ENCODE assay signal across 38 cellular contexts in genomic region chr11:123291201-123291869, GRCh38.
"Had no signal": no experiment of that assay in that cellular context is flagged by ENCODE, and none has a peak within 500 bp of the region (broad histone marks: within the 10 kb centered on the region; RNA-seq: fewer than 3 reads in every experiment).

No MANE protein-coding gene starts in this region.

- H3K4me1 Mint-ChIP-seq: activated naive CD4-positive, alpha-beta T cell treated with anti-CD3 and anti-CD28 coated beads, Interleukin-2, amount 10 ng/mL, durations not matched to agents 7 days and 5 days; activated naive CD4-positive, alpha-beta T cell treated with anti-CD3 and anti-CD28 coated beads, Interleukin-2, amount 50 U/mL, for 24 hours; activated naive CD8-positive, alpha-beta T cell treated with anti-CD3 and anti-CD28 coated beads for 36 hours; activated naive CD8-positive, alpha-beta T cell treated with anti-CD3 and anti-CD28 coated beads, Interleukin-2, amount 10 ng/mL, durations not matched to agents 7 days and 5 days; activated naive CD8-positive, alpha-beta T cell treated with anti-CD3 and anti-CD28 coated beads, Interleukin-2, amount 50 U/mL, for 24 hours; activated T-helper 17 cell treated with anti-CD3 and anti-CD28 coated beads, Interleukin-2, amount 50 U/mL, for 72 hours; brain; central memory CD8-positive, alpha-beta T cell had no signal

- H3K9me3 Mint-ChIP-seq: activated naive CD4-positive, alpha-beta T cell treated with anti-CD3 and anti-CD28 coated beads, Interleukin-2, amount 50 U/mL, for 24 hours; activated naive CD4-positive, alpha-beta T cell treated with anti-CD3 and anti-CD28 coated beads, Interleukin-2, amount 50 U/mL, for 72 hours; activated naive CD8-positive, alpha-beta T cell treated with anti-CD3 and anti-CD28 coated beads for 36 hours; activated naive CD8-positive, alpha-beta T cell treated with anti-CD3 and anti-CD28 coated beads, Interleukin-2, amount 50 U/mL, for 24 hours; activated T-cell treated with anti-CD3 and anti-CD28 coated beads, Interleukin-2, amount 50 U/mL, for 24 hours; activated T-cell treated with anti-CD3 and anti-CD28 coated beads, Interleukin-2, amount 50 U/mL, for 4 hours; activated T-cell treated with anti-CD3 and anti-CD28 coated beads, Interleukin-2, amount 50 U/mL, for 72 hours; activated T-helper 1 cell treated with anti-CD3 and anti-CD28 coated beads, Interleukin-12 subunit alpha, Interleukin-12 subunit beta, Interleukin-2, Interleukin-4 antibody, amounts not matched to agents 30 ng/mL and 10 ng/mL and 1 ng/mL, durations not matched to agents 14 hours and 24 hours and 36 hours; activated T-helper 17 cell treated with anti-CD3 and anti-CD28 coated beads, Interleukin-2, amount 50 U/mL, for 72 hours; activated T-helper 2 cell treated with anti-CD3 and anti-CD28 coated beads, Interferon-gamma antibody, Interleukin-2, Interleukin-4, amounts not matched to agents 10 μg/mL and 5 μg/mL and 100 μg/mL, durations not matched to agents 14 hours and 24 hours and 36 hours; central memory CD8-positive, alpha-beta T cell had no signal

- H3K4me3 ChIP-seq: adrenal gland, ascending aorta, body of pancreas, breast epithelium, cardiac muscle cell had no signal

- H3K27me3 Mint-ChIP-seq: activated naive CD8-positive, alpha-beta T cell had no signal

- H3K9me3 ChIP-seq: adrenal gland, ascending aorta, body of pancreas, breast epithelium had no signal

- H3K36me3 ChIP-seq: adrenal gland, ascending aorta, brain microvascular endothelial cell, breast epithelium, cardiac muscle cell had no signal

- H3K27me3 ChIP-seq: adrenal gland, ascending aorta, body of pancreas, brain microvascular endothelial cell, breast epithelium, cardiac muscle cell had no signal

- H3K4me3 Mint-ChIP-seq: activated naive CD4-positive, alpha-beta T cell treated with anti-CD3 and anti-CD28 coated beads for 36 hours; activated naive CD4-positive, alpha-beta T cell treated with anti-CD3 and anti-CD28 coated beads, Interleukin-2, amount 10 ng/mL, durations not matched to agents 7 days and 5 days; activated naive CD4-positive, alpha-beta T cell treated with anti-CD3 and anti-CD28 coated beads, Interleukin-2, amount 50 U/mL, for 24 hours; activated naive CD8-positive, alpha-beta T cell; activated naive CD8-positive, alpha-beta T cell treated with anti-CD3 and anti-CD28 coated beads for 36 hours; activated naive CD8-positive, alpha-beta T cell treated with anti-CD3 and anti-CD28 coated beads, Interleukin-2, amount 10 ng/mL, durations not matched to agents 7 days and 5 days; activated naive CD8-positive, alpha-beta T cell treated with anti-CD3 and anti-CD28 coated beads, Interleukin-2, amount 50 U/mL, for 24 hours; activated T-cell treated with anti-CD3 and anti-CD28 coated beads, Interleukin-2, amount 50 U/mL, for 24 hours; activated T-cell treated with anti-CD3 and anti-CD28 coated beads, Interleukin-2, amount 50 U/mL, for 4 hours; activated T-cell treated with anti-CD3 and anti-CD28 coated beads, Interleukin-2, amount 50 U/mL, for 72 hours; activated T-helper 1 cell treated with anti-CD3 and anti-CD28 coated beads, Interleukin-12 subunit alpha, Interleukin-12 subunit beta, Interleukin-2, Interleukin-4 antibody, amounts not matched to agents 30 ng/mL and 10 ng/mL and 1 ng/mL, durations not matched to agents 14 hours and 24 hours and 36 hours; activated T-helper 17 cell treated with anti-CD3 and anti-CD28 coated beads, Interleukin-2, amount 50 U/mL, for 72 hours; brain; central memory CD8-positive, alpha-beta T cell had no signal

- H3K36me3 Mint-ChIP-seq: activated naive CD4-positive, alpha-beta T cell treated with anti-CD3 and anti-CD28 coated beads, Interleukin-2, amount 10 ng/mL, durations not matched to agents 7 days and 5 days; activated naive CD4-positive, alpha-beta T cell treated with anti-CD3 and anti-CD28 coated beads, Interleukin-2, amount 50 U/mL, for 24 hours; activated naive CD4-positive, alpha-beta T cell treated with anti-CD3 and anti-CD28 coated beads, Interleukin-2, amount 50 U/mL, for 72 hours; activated naive CD8-positive, alpha-beta T cell; activated naive CD8-positive, alpha-beta T cell treated with anti-CD3 and anti-CD28 coated beads for 36 hours; activated naive CD8-positive, alpha-beta T cell treated with anti-CD3 and anti-CD28 coated beads, Interleukin-2, amount 10 ng/mL, durations not matched to agents 7 days and 5 days; brain had no signal

- ATAC-seq: activated naive CD4-positive, alpha-beta T cell treated with anti-CD3 and anti-CD28 coated beads, Interleukin-2, amount 50 U/mL, for 72 hours; activated naive CD8-positive, alpha-beta T cell treated with anti-CD3 and anti-CD28 coated beads, Interleukin-2, amount 50 U/mL, for 24 hours; activated T-cell treated with anti-CD3 and anti-CD28 coated beads, Interleukin-2, amount 50 U/mL, for 4 hours; activated T-cell treated with anti-CD3 and anti-CD28 coated beads, Interleukin-2, amount 50 U/mL, for 72 hours; activated T-helper 17 cell treated with anti-CD3 and anti-CD28 coated beads, Interleukin-2, amount 50 U/mL, for 72 hours; body of pancreas had no signal

- H3K4me1 ChIP-seq: adrenal gland, ascending aorta, body of pancreas, breast epithelium had no signal

- H3K27ac ChIP-seq: adrenal gland, ascending aorta, body of pancreas, brain microvascular endothelial cell, breast epithelium, cardiac muscle cell had no signal

- H3K27ac Mint-ChIP-seq: activated naive CD4-positive, alpha-beta T cell treated with anti-CD3 and anti-CD28 coated beads for 36 hours; activated naive CD4-positive, alpha-beta T cell treated with anti-CD3 and anti-CD28 coated beads, Interleukin-2, amount 10 ng/mL, durations not matched to agents 7 days and 5 days; activated naive CD4-positive, alpha-beta T cell treated with anti-CD3 and anti-CD28 coated beads, Interleukin-2, amount 50 U/mL, for 24 hours; activated naive CD4-positive, alpha-beta T cell treated with anti-CD3 and anti-CD28 coated beads, Interleukin-2, amount 50 U/mL, for 72 hours; activated naive CD8-positive, alpha-beta T cell; activated naive CD8-positive, alpha-beta T cell treated with anti-CD3 and anti-CD28 coated beads for 36 hours; activated naive CD8-positive, alpha-beta T cell treated with anti-CD3 and anti-CD28 coated beads, Interleukin-2, amount 10 ng/mL, durations not matched to agents 7 days and 5 days; activated naive CD8-positive, alpha-beta T cell treated with anti-CD3 and anti-CD28 coated beads, Interleukin-2, amount 50 U/mL, for 24 hours; activated T-cell treated with anti-CD3 and anti-CD28 coated beads, Interleukin-2, amount 50 U/mL, for 24 hours; activated T-cell treated with anti-CD3 and anti-CD28 coated beads, Interleukin-2, amount 50 U/mL, for 72 hours; activated T-helper 1 cell treated with anti-CD3 and anti-CD28 coated beads, Interleukin-12 subunit alpha, Interleukin-12 subunit beta, Interleukin-2, Interleukin-4 antibody, amounts not matched to agents 30 ng/mL and 10 ng/mL and 1 ng/mL, durations not matched to agents 14 hours and 24 hours and 36 hours; activated T-helper 17 cell treated with anti-CD3 and anti-CD28 coated beads, Interleukin-2, amount 50 U/mL, for 72 hours; activated T-helper 2 cell treated with anti-CD3 and anti-CD28 coated beads, Interferon-gamma antibody, Interleukin-2, Interleukin-4, amounts not matched to agents 10 μg/mL and 5 μg/mL and 100 μg/mL, durations not matched to agents 14 hours and 24 hours and 36 hours; brain had no signal

- DNase-seq: activated effector memory CD4-positive, alpha-beta T cell treated with anti-CD3 and anti-CD28 coated beads, Interleukin-2, amount 50 U/mL, for 16 hours; activated effector memory CD4-positive, alpha-beta T cell treated with Interleukin-2 at 50 U/mL for 16 hours; activated gamma-delta T cell; activated gamma-delta T cell treated with Interleukin-2 at 50 U/mL for 16 hours; activated naive CD4-positive, alpha-beta T cell; activated naive CD4-positive, alpha-beta T cell treated with anti-CD3 and anti-CD28 coated beads for 36 hours; activated naive CD4-positive, alpha-beta T cell treated with anti-CD3 and anti-CD28 coated beads, Interleukin-2, amount 10 ng/mL, durations not matched to agents 7 days and 5 days; activated naive CD4-positive, alpha-beta T cell treated with anti-CD3 and anti-CD28 coated beads, Interleukin-2, amount 50 U/mL, for 16 hours; activated naive CD4-positive, alpha-beta T cell treated with Interleukin-2 at 50 U/mL for 16 hours; activated naive CD8-positive, alpha-beta T cell treated with anti-CD3 and anti-CD28 coated beads for 36 hours; activated naive CD8-positive, alpha-beta T cell treated with anti-CD3 and anti-CD28 coated beads, Interleukin-2, amount 10 ng/mL, durations not matched to agents 7 days and 5 days; activated naive CD8-positive, alpha-beta T cell treated with anti-CD3 and anti-CD28 coated beads, Interleukin-2, amount 50 U/mL, for 24 hours; activated T-cell treated with anti-CD3 and anti-CD28 coated beads, Interleukin-2, amount 50 U/mL, for 1 hour; activated T-cell treated with anti-CD3 and anti-CD28 coated beads, Interleukin-2, amount 50 U/mL, for 24 hours; activated T-cell treated with anti-CD3 and anti-CD28 coated beads, Interleukin-2, amount 50 U/mL, for 4 hours; activated T-cell treated with anti-CD3 and anti-CD28 coated beads, Interleukin-2, amount 50 U/mL, for 48 hours; activated T-cell treated with anti-CD3 and anti-CD28 coated beads, Interleukin-2, amount 50 U/mL, for 72 hours; adrenal gland; amniotic stem cell; amygdala; anterior cingulate cortex; aorta; body of pancreas; brain microvascular endothelial cell; caudate nucleus; central memory CD4-positive, alpha-beta T cell; cerebellar nuclear complex had no signal
